In the genomic region with DNA sequence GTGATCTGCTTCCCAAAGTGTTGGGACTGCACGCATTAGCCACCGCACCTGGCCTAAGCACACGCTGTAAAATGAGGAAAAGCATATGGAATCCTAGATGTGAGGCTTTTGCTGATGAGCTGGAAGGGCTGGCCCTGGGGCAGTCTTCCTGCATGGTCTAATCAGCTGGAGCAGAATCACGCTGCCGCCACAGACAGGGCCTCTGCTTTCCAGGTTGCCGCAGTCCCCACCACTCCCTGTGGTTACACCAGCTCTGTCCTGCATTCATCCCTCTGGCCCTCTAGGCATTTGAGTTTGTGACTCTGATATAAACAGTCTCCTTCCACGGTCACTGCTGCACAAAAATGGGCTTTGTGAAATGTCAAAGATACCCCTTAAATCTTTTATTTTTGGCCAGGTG, we compare ENCODE assay signal across 25 cellular contexts.
"Had no signal": no experiment of that assay in that cellular context is flagged by ENCODE, and none has a peak within 500 bp of the region (broad histone marks: within the 10 kb centered on the region; RNA-seq: fewer than 3 reads in every experiment).

No MANE protein-coding gene starts in this region.

- H3K27ac ChIP-seq: colonic mucosa, epithelial cell of prostate, esophagus squamous epithelium, gastrocnemius medialis, heart left ventricle, hepatocyte, left lung, lower lobe of right lung had no signal

- H3K79me2 ChIP-seq: hepatocyte had no signal

- H3K36me3 Mint-ChIP-seq: immature natural killer cell, mesothelial cell of epicardium, naive B cell had no signal

- H3K9me3 ChIP-seq: colonic mucosa, esophagus squamous epithelium, gastrocnemius medialis, heart left ventricle, left lung, lower lobe of right lung, mucosa of descending colon had no signal

- H3K27me3 Mint-ChIP-seq: dendritic cell treated with granulocyte-macrophage colony-stimulating factor and Interleukin-4, amounts not matched to agents 40 ng/mL and 50 ng/mL, for 4 days; effector memory CD8-positive, alpha-beta T cell; naive B cell had no signal

- H3K27ac Mint-ChIP-seq: dendritic cell treated with granulocyte-macrophage colony-stimulating factor and Interleukin-4, amounts not matched to agents 40 ng/mL and 50 ng/mL, for 4 days; effector memory CD8-positive, alpha-beta T cell; endodermal cell; immature natural killer cell; mesothelial cell of epicardium; naive B cell had no signal

- H3K36me3 ChIP-seq: colonic mucosa, gastrocnemius medialis had no signal

- DNase-seq: colonic mucosa; cortex of kidney; effector CD8-positive, alpha-beta T cell; effector memory CD8-positive, alpha-beta T cell; endodermal cell; erythroblast; esophagus squamous epithelium; foreskin fibroblast; foreskin melanocyte; gastrocnemius medialis; hypothalamus; immature natural killer cell; left cardiac atrium; left lung; left ventricle myocardium superior; lower lobe of right lung; mesenchymal stem cell; mucosa of descending colon; naive B cell had no signal

- H3K4me1 ChIP-seq: colonic mucosa, left lung, lower lobe of right lung had no signal

- H2AFZ ChIP-seq: hepatocyte had no signal

- H3K27me3 ChIP-seq: colonic mucosa, gastrocnemius medialis, heart left ventricle, hepatocyte had no signal

- H3K4me1 Mint-ChIP-seq: endodermal cell, immature natural killer cell, mesothelial cell of epicardium had no signal

- ATAC-seq: effector memory CD8-positive, alpha-beta T cell; esophagus mucosa; gastrocnemius medialis; heart left ventricle; left cardiac atrium; left lung; left ventricle myocardium superior; lower lobe of right lung; mucosa of descending colon had no signal

- H3K4me2 ChIP-seq: hepatocyte had no signal

- H3K4me3 Mint-ChIP-seq: dendritic cell treated with granulocyte-macrophage colony-stimulating factor and Interleukin-4, amounts not matched to agents 40 ng/mL and 50 ng/mL, for 4 days; effector memory CD8-positive, alpha-beta T cell; endodermal cell; immature natural killer cell; mesothelial cell of epicardium; naive B cell had no signal

- H3K9me3 Mint-ChIP-seq: dendritic cell treated with granulocyte-macrophage colony-stimulating factor and Interleukin-4, amounts not matched to agents 40 ng/mL and 50 ng/mL, for 4 days; effector memory CD8-positive, alpha-beta T cell; endodermal cell; immature natural killer cell; mesothelial cell of epicardium; naive B cell had no signal

- H3K4me3 ChIP-seq: colonic mucosa, esophagus squamous epithelium, gastrocnemius medialis, heart left ventricle, hepatocyte, left lung, lower lobe of right lung, mucosa of descending colon had no signal
